20 cellular contexts compared by ENCODE assay signal in genomic region chr22:36274547-36274946, GRCh38. TPM values are rescaled to one million over a fixed set of nuclear protein-coding genes. Genes with fewer than 3 reads are reported as not detected.
DNase-seq lines count a peak whose midpoint lies in the region; ATAC-seq, FAIRE-seq and TF ChIP-seq lines count a peak whose summit lies in the region.
"Had no signal": no experiment of that assay in that cellular context is flagged by ENCODE, and none has a peak within 500 bp of the region (broad histone marks: within the 10 kb centered on the region; RNA-seq: fewer than 3 reads in every experiment).

No MANE protein-coding gene starts in this region.

- no peaks in the 10 kb centered on the region for H3K4me1 ChIP-seq in endothelial cell of umbilical vein (ENCODE audit: control insufficient read depth, extremely low read depth, insufficient read depth, low read length)

- no peak overlapping the region for H3K4me3 ChIP-seq in endothelial cell of umbilical vein (replicated peaks in 1 of 3; ENCODE audit: insufficient read depth in 1 of 3, low read depth in 1 of 3, low read length in 3 of 3)
- H3K4me3 ChIP-seq: GM12878, GM23248 had no signal

- dilution Hi-C loops in endothelial cell of umbilical vein (cut with MboI; ENCODE audit: extremely low pct_ligation_motif_present, low sequenced_read_pairs) = no loop called here

- no peak overlapping the region for H3K4me3 Mint-ChIP-seq in activated T-cell treated with anti-CD3 and anti-CD28 coated beads, Interleukin-2, amount 50 U/mL, for 24 hours
- peak overlapping the region; percentile 1 for H3K4me3 Mint-ChIP-seq in activated T-helper 17 cell treated with anti-CD3 and anti-CD28 coated beads, Interleukin-2, amount 50 U/mL, for 72 hours
- no peak overlapping the region for H3K4me3 Mint-ChIP-seq in stimulated activated effector memory CD8-positive, alpha-beta T cell treated with anti-CD3 and anti-CD28 coated beads, Interleukin-12 subunit alpha, Interleukin-12 subunit beta, amount 100 ng/mL, for 72 hours
- H3K4me3 Mint-ChIP-seq in stimulated activated naive CD8-positive, alpha-beta T cell treated with anti-CD3 and anti-CD28 coated beads, Interleukin-15, amount 100 ng/mL, for 72 hours = no peak overlapping the region
- H3K4me3 Mint-ChIP-seq: B cell; CD4-positive, alpha-beta T cell had no signal

- TF ChIP-seq CTCF in endothelial cell of umbilical vein (IDR thresholded peaks at IDR 0.05; ENCODE audit: extremely low read depth in 1 of 2, insufficient read depth in 1 of 2, low read depth in 1 of 2, low read length in 2 of 2) = no peak
- no peak for TF ChIP-seq CTCF in GM10266 (IDR thresholded peaks at IDR 0.05; ENCODE audit: control insufficient read depth, insufficient read depth, low read depth, missing control alignments)

- H3K27ac Mint-ChIP-seq in activated T-cell treated with anti-CD3 and anti-CD28 coated beads, Interleukin-2, amount 50 U/mL, for 24 hours = peak overlapping the region; percentile 10
- H3K27ac Mint-ChIP-seq in activated T-helper 17 cell treated with anti-CD3 and anti-CD28 coated beads, Interleukin-2, amount 50 U/mL, for 72 hours = peak overlapping the region; percentile 2
- peak overlapping the region; percentile 13 for H3K27ac Mint-ChIP-seq in stimulated activated effector memory CD8-positive, alpha-beta T cell treated with anti-CD3 and anti-CD28 coated beads, Interleukin-12 subunit alpha, Interleukin-12 subunit beta, amount 100 ng/mL, for 72 hours
- H3K27ac Mint-ChIP-seq in stimulated activated naive CD8-positive, alpha-beta T cell treated with anti-CD3 and anti-CD28 coated beads, Interleukin-15, amount 100 ng/mL, for 72 hours = peak overlapping the region in 1 of 2 donors; percentile 56
- H3K27ac Mint-ChIP-seq: B cell; CD4-positive, alpha-beta T cell had no signal

- no peak overlapping the region for H3K4me2 ChIP-seq in endothelial cell of umbilical vein (ENCODE audit: insufficient read depth, low read length)

- BruUV-seq in endothelial cell of umbilical vein (replicated peaks; lab: Mats Ljungman, UMichigan) = TSS peak; percentile 1

- CTCF ChIA-PET in endothelial cell of umbilical vein (lab: Charles Lee) = interaction anchor here (0.8 to 2.6 kb wide), 5 partner anchors 9 to 82 kb away, joined by 3 to 9 read pairs (median 6); no protein-coding TSS in a partner anchor

- H3K79me2 ChIP-seq in endothelial cell of umbilical vein (ENCODE audit: control insufficient read depth, insufficient read depth, low read length) = no peaks in the 10 kb centered on the region

- H2AFZ ChIP-seq in endothelial cell of umbilical vein (ENCODE audit: low read depth, low read length) = no peak overlapping the region
- H2AFZ ChIP-seq: GM23248 had no signal

- ATAC-seq in activated T-helper 17 cell treated with anti-CD3 and anti-CD28 coated beads, Interleukin-2, amount 50 U/mL, for 72 hours (replicated peaks) = no peak
- ATAC-seq in stimulated activated effector memory CD8-positive, alpha-beta T cell treated with anti-CD3 and anti-CD28 coated beads, Interleukin-12 subunit alpha, Interleukin-12 subunit beta, amount 100 ng/mL, for 72 hours = no peak
- no peak for ATAC-seq in stimulated activated naive CD8-positive, alpha-beta T cell treated with anti-CD3 and anti-CD28 coated beads, Interleukin-15, amount 100 ng/mL, for 72 hours
- ATAC-seq: GM12878, Panc1, Right ventricle myocardium inferior had no signal

- H3K4me1 Mint-ChIP-seq in activated T-cell treated with anti-CD3 and anti-CD28 coated beads, Interleukin-2, amount 50 U/mL, for 24 hours (ENCODE audit: low read depth) = peaks cover 35% of the 10 kb centered on the region
- peaks cover 19% of the 10 kb centered on the region for H3K4me1 Mint-ChIP-seq in activated T-helper 17 cell treated with anti-CD3 and anti-CD28 coated beads, Interleukin-2, amount 50 U/mL, for 72 hours
- peaks cover 34% of the 10 kb centered on the region for H3K4me1 Mint-ChIP-seq in stimulated activated effector memory CD8-positive, alpha-beta T cell treated with anti-CD3 and anti-CD28 coated beads, Interleukin-12 subunit alpha, Interleukin-12 subunit beta, amount 100 ng/mL, for 72 hours
- peaks cover 42% of the 10 kb centered on the region for H3K4me1 Mint-ChIP-seq in stimulated activated naive CD8-positive, alpha-beta T cell treated with anti-CD3 and anti-CD28 coated beads, Interleukin-15, amount 100 ng/mL, for 72 hours

- TF ChIP-seq POLR2A in endothelial cell of umbilical vein (IDR thresholded peaks at IDR 0.05; ENCODE audit: low read depth, low read length) = no peak

- H3K27me3 ChIP-seq in endothelial cell of umbilical vein (ENCODE audit: control insufficient read depth in 2 of 2, insufficient read depth in 2 of 2, low read length in 2 of 2) = no peaks in the 10 kb centered on the region

- no peaks in the 10 kb centered on the region for H4K20me1 ChIP-seq in endothelial cell of umbilical vein (replicated peaks; ENCODE audit: control insufficient read depth, extremely low read depth, insufficient read depth, low read length)

- no peak overlapping the region for H3K27ac ChIP-seq in endothelial cell of umbilical vein (ENCODE audit: insufficient read depth, low read depth, low read length)
- H3K27ac ChIP-seq: GM23248 had no signal

- no peak for DNase-seq in activated T-cell treated with anti-CD3 and anti-CD28 coated beads, Interleukin-2, amount 50 U/mL, for 24 hours
- no peak for DNase-seq in activated T-cell treated with anti-CD3 and anti-CD28 coated beads, Interleukin-2, amount 50 U/mL, for 48 hours
- DNase-seq in endothelial cell of umbilical vein (ENCODE audit: low read depth, low spot score) = no peak
- DNase-seq in stimulated activated effector memory CD8-positive, alpha-beta T cell treated with anti-CD3 and anti-CD28 coated beads, Interleukin-12 subunit alpha, Interleukin-12 subunit beta, amount 100 ng/mL, for 72 hours (ENCODE audit: low spot score in 2 of 2) = no peak
- DNase-seq in GM10266 (ENCODE audit: extremely low spot score) = no peak
- DNase-seq in stimulated activated naive CD8-positive, alpha-beta T cell treated with anti-CD3 and anti-CD28 coated beads, Interleukin-15, amount 100 ng/mL, for 72 hours = no peak
- DNase-seq in T-helper 1 cell = no peak
- DNase-seq: Caco-2; CD4-positive, alpha-beta T cell; GF-D8; GM23248; HCEC 1CT; NCI-H1092 treated with DMSO at 0.1 percent for 48 hours; NCI-H2081 treated with DMSO at 0.1 percent for 48 hours had no signal

- POLR2A ChIA-PET in endothelial cell of umbilical vein (lab: Charles Lee) = no interaction called here

- peaks cover 6% of the 10 kb centered on the region for H3K36me3 Mint-ChIP-seq in activated T-cell treated with anti-CD3 and anti-CD28 coated beads, Interleukin-2, amount 50 U/mL, for 24 hours (ENCODE audit: low read depth)
- H3K36me3 Mint-ChIP-seq in activated T-helper 17 cell treated with anti-CD3 and anti-CD28 coated beads, Interleukin-2, amount 50 U/mL, for 72 hours (ENCODE audit: low read depth) = peaks cover 6% of the 10 kb centered on the region
- peaks cover 24% of the 10 kb centered on the region for H3K36me3 Mint-ChIP-seq in stimulated activated effector memory CD8-positive, alpha-beta T cell treated with anti-CD3 and anti-CD28 coated beads, Interleukin-12 subunit alpha, Interleukin-12 subunit beta, amount 100 ng/mL, for 72 hours

- H3K9me1 ChIP-seq in endothelial cell of umbilical vein (replicated peaks; ENCODE audit: control insufficient read depth, extremely low read depth, insufficient read depth, low read length) = no peaks in the 10 kb centered on the region

- H3K27me3 Mint-ChIP-seq in activated T-cell treated with anti-CD3 and anti-CD28 coated beads, Interleukin-2, amount 50 U/mL, for 24 hours = no peaks in the 10 kb centered on the region
- H3K27me3 Mint-ChIP-seq in activated T-helper 17 cell treated with anti-CD3 and anti-CD28 coated beads, Interleukin-2, amount 50 U/mL, for 72 hours = no peaks in the 10 kb centered on the region
- no peaks in the 10 kb centered on the region for H3K27me3 Mint-ChIP-seq in stimulated activated naive CD8-positive, alpha-beta T cell treated with anti-CD3 and anti-CD28 coated beads, Interleukin-15, amount 100 ng/mL, for 72 hours
- H3K27me3 Mint-ChIP-seq: B cell; CD4-positive, alpha-beta T cell had no signal

- H3K9me3 ChIP-seq in endothelial cell of umbilical vein (replicated peaks; ENCODE audit: control insufficient read depth, insufficient read depth, low read length) = no peaks in the 10 kb centered on the region
- H3K9me3 ChIP-seq: Caco-2 had no signal

- no peak for FAIRE-seq in endothelial cell of umbilical vein (lab: Jason Lieb, UNC)
- FAIRE-seq: GM12878, HTR-8/SVneo had no signal

- H3K9me3 Mint-ChIP-seq in activated T-cell treated with anti-CD3 and anti-CD28 coated beads, Interleukin-2, amount 50 U/mL, for 24 hours = no peaks in the 10 kb centered on the region
- no peaks in the 10 kb centered on the region for H3K9me3 Mint-ChIP-seq in activated T-helper 17 cell treated with anti-CD3 and anti-CD28 coated beads, Interleukin-2, amount 50 U/mL, for 72 hours
- H3K9me3 Mint-ChIP-seq in stimulated activated effector memory CD8-positive, alpha-beta T cell treated with anti-CD3 and anti-CD28 coated beads, Interleukin-12 subunit alpha, Interleukin-12 subunit beta, amount 100 ng/mL, for 72 hours = no peaks in the 10 kb centered on the region
- H3K9me3 Mint-ChIP-seq in stimulated activated naive CD8-positive, alpha-beta T cell treated with anti-CD3 and anti-CD28 coated beads, Interleukin-15, amount 100 ng/mL, for 72 hours = no peaks in the 10 kb centered on the region
- H3K9me3 Mint-ChIP-seq: CD4-positive, alpha-beta T cell had no signal

- no peak overlapping the region for H3K9ac ChIP-seq in endothelial cell of umbilical vein (replicated peaks; ENCODE audit: extremely low read depth, insufficient read depth, low read length)
- H3K9ac ChIP-seq: GM23248 had no signal

- H3K36me3 ChIP-seq in endothelial cell of umbilical vein (ENCODE audit: control insufficient read depth in 2 of 2, extremely low read depth in 1 of 2, insufficient read depth in 2 of 2, low read length in 2 of 2) = peaks cover 0 to 6% of the 10 kb centered on the region in 2 experiments

- intact Hi-C loops in endothelial cell of umbilical vein (cut with micrococcal nuclease) = no loop called here

RNA-seq across cellular contexts. Expression of gene APOL1, which starts 21.6 kb away (rescaled TPM):
- total RNA-seq in activated T-helper 17 cell treated with anti-CD3 and anti-CD28 coated beads, Interleukin-2, amount 50 U/mL, for 72 hours = 10 to 100 TPM; 52.8 to 89.4 TPM
- total RNA-seq in endothelial cell of umbilical vein = 9.3 and 14.1 TPM in 2 replicates
- polyA plus RNA-seq in endothelial cell of umbilical vein = 6.8 and 8.2 TPM in 2 replicates
- 9.1 and 9.8 TPM in 2 replicates for polyA plus RNA-seq in endothelial cell of umbilical vein (2011; cell fraction: cytosol; rRNA removed)
- polyA plus RNA-seq in endothelial cell of umbilical vein (2011; cell fraction: nucleus; rRNA removed) = 7.6 and 9.2 TPM in 2 replicates
- polyA plus RNA-seq in endothelial cell of umbilical vein (2012) = 9.8 and 11.8 TPM in 2 replicates
- polyA minus RNA-seq in endothelial cell of umbilical vein = 13.5 and 14.4 TPM in 2 replicates
- 1.2 TPM for polyA minus RNA-seq in endothelial cell of umbilical vein (2011; cell fraction: cytosol; rRNA and poly(A)+ RNA removed)
- polyA minus RNA-seq in endothelial cell of umbilical vein (2011; cell fraction: nucleus; rRNA and poly(A)+ RNA removed) = 1.9 and 3.5 TPM in 2 replicates

RNA-seq across cellular contexts. Expression of gene APOL2, which starts 35.2 kb away (rescaled TPM):
- total RNA-seq in activated T-helper 17 cell treated with anti-CD3 and anti-CD28 coated beads, Interleukin-2, amount 50 U/mL, for 72 hours = 100 to 1,000 TPM; 105 to 116 TPM
- 37.6 and 41.9 TPM in 2 replicates for total RNA-seq in endothelial cell of umbilical vein
- polyA plus RNA-seq in endothelial cell of umbilical vein = 16.9 and 17.8 TPM in 2 replicates
- polyA plus RNA-seq in endothelial cell of umbilical vein (2011; cell fraction: cytosol; rRNA removed) = 24.9 and 26.1 TPM in 2 replicates
- 29.1 and 32.5 TPM in 2 replicates for polyA plus RNA-seq in endothelial cell of umbilical vein (2011; cell fraction: nucleus; rRNA removed)
- polyA plus RNA-seq in endothelial cell of umbilical vein (2012) = 28.6 and 34.8 TPM in 2 replicates
- polyA minus RNA-seq in endothelial cell of umbilical vein = 40.7 and 43.4 TPM in 2 replicates
- polyA minus RNA-seq in endothelial cell of umbilical vein (2011; cell fraction: cytosol; rRNA and poly(A)+ RNA removed) = 9.3 TPM
- polyA minus RNA-seq in endothelial cell of umbilical vein (2011; cell fraction: nucleus; rRNA and poly(A)+ RNA removed) = 11.7 and 14.2 TPM in 2 replicates
